ENCODE assay signal across 1 cellular context in genomic region chr21:35120631-35121180, GRCh38.
TF ChIP-seq lines count a peak whose summit lies in the region.

No MANE protein-coding gene starts in this region.

TF ChIP-seq in WTC11, 78 proteins besides CTCF, POLR2A, EP300 and RAD21 (continued from another document):
- TF ChIP-seq E2F1 (CRISPR knock-in tag; IDR thresholded peaks at IDR 0.05), result no peak
- TF ChIP-seq SMAD4 (CRISPR knock-in tag; IDR thresholded peaks at IDR 0.05), result no peak
- TF ChIP-seq SOX15 (CRISPR knock-in tag; IDR thresholded peaks at IDR 0.05), result no peak
- TF ChIP-seq ZNF396 (CRISPR knock-in tag; IDR thresholded peaks at IDR 0.05; ENCODE audit: borderline replicate concordance), result no peak
- TF ChIP-seq ZNF281 (CRISPR knock-in tag; IDR thresholded peaks at IDR 0.05), result no peak
- TF ChIP-seq ZNF425 (CRISPR knock-in tag; conservative IDR thresholded peaks at IDR 0.05), result no peak
- no peak for TF ChIP-seq ZNF138 (CRISPR knock-in tag; conservative IDR thresholded peaks at IDR 0.05)
